18 cellular contexts compared by ENCODE assay signal in the genomic region with DNA sequence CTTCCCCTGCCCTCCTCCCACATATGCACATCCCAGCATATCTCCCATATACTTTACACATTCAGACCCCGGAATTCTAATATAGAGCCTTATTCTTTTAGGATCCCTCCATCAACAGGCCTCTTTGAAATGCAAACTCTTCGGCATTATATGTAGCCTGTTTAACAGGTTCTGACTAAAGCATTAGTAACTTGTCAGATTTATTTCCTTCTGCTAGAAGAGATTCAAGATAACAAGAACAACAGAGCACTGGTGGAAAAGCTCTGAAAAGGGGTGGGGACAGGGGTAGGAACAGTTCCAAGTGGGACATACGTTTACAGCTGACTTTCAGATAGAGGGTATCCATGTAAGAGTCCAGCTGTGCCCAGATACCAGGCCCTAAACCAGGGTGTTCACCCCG. TPM values are rescaled to one million over a fixed set of nuclear protein-coding genes. Genes with fewer than 3 reads are reported as not detected.
DNase-seq lines count a peak whose midpoint lies in the region; ATAC-seq and TF ChIP-seq lines count a peak whose summit lies in the region.
"Had no signal": no experiment of that assay in that cellular context is flagged by ENCODE, and none has a peak within 500 bp of the region (broad histone marks: within the 10 kb centered on the region; RNA-seq: fewer than 3 reads in every experiment).

No MANE protein-coding gene starts in this region.

- H3K4me1 Mint-ChIP-seq in MCF 10A (ENCODE audit: insufficient read depth, unreplicated experiment): no peaks in the 10 kb centered on the region

- H3K27me3 Mint-ChIP-seq in MCF 10A (ENCODE audit: insufficient read depth, unreplicated experiment): peaks cover 37% of the 10 kb centered on the region

- no peak overlapping the region for H3K4me3 Mint-ChIP-seq in MCF 10A (ENCODE audit: unreplicated experiment)

- no peaks in the 10 kb centered on the region for H3K9me3 Mint-ChIP-seq in MCF 10A (ENCODE audit: unreplicated experiment)

- ATAC-seq in foreskin keratinocyte (peak; percentile 43), GM21528 (IDR thresholded peaks at IDR 0.05; ENCODE audit: low FRiP score, unreplicated experiment) (no peak), sciatic nerve (no peak)
- ATAC-seq: K562 had no signal

- no peaks in the 10 kb centered on the region for H4K20me1 ChIP-seq in PC-9 (ENCODE audit: insufficient read depth)

- peaks cover 15% of the 10 kb centered on the region for H3F3A ChIP-seq in PC-9 (ENCODE audit: insufficient read depth, low read depth)

- H2AFZ ChIP-seq in PC-9: 0 out of 2 replicates have a peak overlapping the region, but pooled peaks have one; percentile 15

- peak overlapping the region; percentile 50 for H3K4me2 ChIP-seq in PC-9

- H3K27me3 ChIP-seq in PC-9 (ENCODE audit: insufficient read depth, low read depth): no peaks in the 10 kb centered on the region
- H3K27me3 ChIP-seq in foreskin keratinocyte: no peaks in the 10 kb centered on the region

- no peak overlapping the region for H3K4me3 ChIP-seq in PC-9
- H3K4me3 ChIP-seq: K562 had no signal

- no peaks in the 10 kb centered on the region for H3K79me2 ChIP-seq in PC-9 (ENCODE audit: low read depth)

- POLR2A ChIA-PET in MCF 10A (lab: Yijun Ruan, JAX) (no interaction called here), PC-9 (lab: Charles Lee; ENCODE audit: unreplicated experiment) (interaction anchor here (0.5 to 0.7 kb wide), 2 partner anchors 72 to 392 kb away, joined by 3 read pairs; no protein-coding TSS in a partner anchor)

- intact Hi-C loops in MCF 10A (cut with micrococcal nuclease): no loop called here
- intact Hi-C loops in PC-9 (cut with micrococcal nuclease; ENCODE audit: unreplicated experiment): loop anchor here (2.0 kb wide), 1 partner anchor 32 kb away; the partner anchor contains the start of gene PRPS1
- intact Hi-C loops in sciatic nerve (cut with DNase I): no loop called here

- CTCF ChIA-PET in MCF 10A (lab: Yijun Ruan, JAX): interaction anchor here (0.6 to 0.8 kb wide), 2 partner anchors 18 to 79 kb away, joined by 3 to 4 read pairs; no protein-coding TSS in a partner anchor
- CTCF ChIA-PET in PC-9 (lab: Charles Lee): no interaction called here

- H3K27ac ChIP-seq in PC-9 (peak overlapping the region; percentile 18; the same call in 1 of the 2 replicates), foreskin keratinocyte (no peak overlapping the region)

- H3K36me3 Mint-ChIP-seq in MCF 10A (ENCODE audit: insufficient read depth, unreplicated experiment): no peaks in the 10 kb centered on the region

- H3K36me3 ChIP-seq in PC-9 (ENCODE audit: low read depth): no peaks in the 10 kb centered on the region

- H3K4me1 ChIP-seq in PC-9 (replicated peaks; ENCODE audit: insufficient read depth) (peaks cover 23% of the 10 kb centered on the region), foreskin keratinocyte (no peaks in the 10 kb centered on the region)

- in situ Hi-C loops in T47D (cut with HindIII; ENCODE audit: low pct_unique_long_range_greater_than_20kb, low sequenced_read_pairs): no loop called here

- no peak for TF ChIP-seq CTCF in MCF 10A (IDR thresholded peaks at IDR 0.05; ENCODE audit: unreplicated experiment)
- TF ChIP-seq CTCF in PC-9 (conservative IDR thresholded peaks at IDR 0.05): no peak
- no peak for TF ChIP-seq CTCF in foreskin keratinocyte (conservative IDR thresholded peaks at IDR 0.05)

- DNase-seq in T47D (ENCODE audit: low read depth in 1 of 2, low spot score in 1 of 2) (peak; percentile 9 to 25), MCF 10A (ENCODE audit: unreplicated experiment) (no peak), PC-9 (peak; percentile 29 to 91), foreskin keratinocyte (peak in 1 of 2 donors; percentile 27), activated gamma-delta T cell treated with Interleukin-2 at 50 U/mL for 16 hours (no peak), sciatic nerve (ENCODE audit: low spot score) (no peak)
- DNase-seq: DMS153; DND-41; MM.1S; NCI-H2029; NCI-H446; NCI-H524 treated with DMSO at 0.1 percent for 48 hours; NCI-H774; NK-92 treated with Interleukin-12 subunit alpha and Interleukin-12 subunit beta, amount 100 ng/mL, for 24 hours; Right ventricle myocardium superior; RPMI8226 had no signal

- BruUV-seq in MCF 10A (replicated peaks; lab: Mats Ljungman, UMichigan): no TSS peak
- BruUV-seq in PC-9 (replicated peaks; lab: Mats Ljungman, UMichigan): no TSS peak

- H3K9me2 ChIP-seq in PC-9 (ENCODE audit: insufficient read depth): no peaks in the 10 kb centered on the region

- H3K9me3 ChIP-seq in PC-9 (ENCODE audit: insufficient read depth, low read depth): no peaks in the 10 kb centered on the region

- H3K27ac Mint-ChIP-seq in MCF 10A (ENCODE audit: low read depth, unreplicated experiment): no peak overlapping the region

RNA-seq across cellular contexts. Expression of gene PRPS1, which starts 31.7 kb away (rescaled TPM):
- total RNA-seq in MCF 10A (2022): 27.9 and 29.7 TPM in 2 replicates
- total RNA-seq in PC-9 (2021): 67.4 and 67.9 TPM in 2 replicates
- total RNA-seq in foreskin keratinocyte: 33.6 and 41.7 TPM in 2 replicates
- 30.9 and 37.1 TPM in 2 replicates for polyA plus RNA-seq in foreskin keratinocyte
- total RNA-seq in sciatic nerve: 32.1 TPM

Comparison
In these comparisons a context has a peak if more than half of its experiments do, and no peak if none do; other contexts are left out.
1. DNase-seq: peak in T47D (2 of 2) and PC-9 (2 of 2); none in MCF 10A (single experiment), activated gamma-delta T cell treated with Interleukin-2 at 50 U/mL for 16 hours (single experiment) and sciatic nerve (single experiment).